ENCODE assay signal across 8 cellular contexts in the genomic region with DNA sequence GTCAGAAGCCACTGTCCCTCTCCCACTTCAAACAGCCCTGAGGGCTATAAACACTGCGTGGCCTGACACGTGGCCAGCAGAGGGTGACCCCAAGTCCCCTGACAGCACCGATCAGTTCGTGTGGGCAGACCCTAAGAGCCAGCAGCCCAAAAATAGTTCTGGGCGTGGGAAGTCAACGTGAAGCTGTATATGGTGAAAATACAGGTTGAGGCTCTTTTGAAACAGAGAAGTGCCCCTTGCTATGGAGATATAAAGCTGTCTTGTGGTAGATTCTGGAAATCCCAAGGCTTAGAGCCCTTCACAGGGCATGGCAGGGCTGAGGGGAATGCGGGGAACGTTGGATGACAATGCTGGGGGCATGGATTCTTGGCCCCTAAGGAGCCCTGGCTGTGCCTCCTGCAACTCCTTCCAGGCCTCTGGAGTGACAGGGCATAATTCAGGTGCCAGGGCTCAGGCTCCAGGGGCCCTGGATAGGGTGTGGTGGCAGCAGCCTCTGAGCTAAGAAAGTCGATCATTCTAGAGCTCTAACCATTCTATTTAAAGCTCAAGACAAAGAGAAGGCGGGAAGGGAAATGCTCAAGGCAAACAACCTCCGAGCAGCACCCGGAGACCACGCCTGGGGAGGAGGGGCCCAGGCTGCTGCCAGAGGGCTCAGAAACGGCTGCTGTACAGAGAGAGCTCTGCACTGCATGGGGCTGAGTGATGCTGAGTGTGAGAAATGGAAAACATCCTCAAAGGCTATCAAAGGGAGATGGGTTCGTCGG.
DNase-seq lines count a peak whose midpoint lies in the region; ATAC-seq and TF ChIP-seq lines count a peak whose summit lies in the region.

No MANE protein-coding gene starts in this region.

- H3F3A ChIP-seq in smooth muscle cell (ENCODE audit: low read depth): no peaks in the 10 kb centered on the region

- peak overlapping the region in 3 of 4 donors; percentile 48 to 69 (median 69) for H3K27ac ChIP-seq in gastroesophageal sphincter
- no peak overlapping the region for H3K27ac ChIP-seq in smooth muscle cell (ENCODE audit: low read depth)

- H3K9ac ChIP-seq in smooth muscle cell (ENCODE audit: low read depth): no peak overlapping the region

- H3K4me1 ChIP-seq in gastroesophageal sphincter (peaks cover 0 to 36% (median 10%) of the 10 kb centered on the region in 3 donors), smooth muscle cell (ENCODE audit: low read depth) (peaks cover 9% of the 10 kb centered on the region)

- peak; percentile 67 to 72 for DNase-seq in NCI-H526 (lab: John Stamatoyannopoulos, UW)
- DNase-seq in activated T-cell treated with anti-CD3 and anti-CD28 coated beads for 1 hour (ENCODE audit: low read depth): peak; percentile 76
- no peak for DNase-seq in smooth muscle cell (lab: John Stamatoyannopoulos, UW; ENCODE audit: unreplicated experiment)
- DNase-seq in dedifferentiated amniotic fluid mesenchymal stem cell (ENCODE audit: extremely low spot score): no peak
- no peak for DNase-seq in OCI-M2 (lab: John Stamatoyannopoulos, UW; ENCODE audit: unreplicated experiment)

- H3K27me3 ChIP-seq in gastroesophageal sphincter (no peaks in the 10 kb centered on the region), smooth muscle cell (ENCODE audit: low read depth) (no peaks in the 10 kb centered on the region)

- no peak overlapping the region for H2AFZ ChIP-seq in smooth muscle cell (ENCODE audit: low read depth)

- TF ChIP-seq EP300 in gastroesophageal sphincter (IDR thresholded peaks at IDR 0.05): no peak

- no peak for TF ChIP-seq CTCF in gastroesophageal sphincter (IDR thresholded peaks at IDR 0.05)
- no peak for TF ChIP-seq CTCF in smooth muscle cell (IDR thresholded peaks at IDR 0.05; ENCODE audit: borderline replicate concordance, insufficient read depth, poor library complexity, severe bottlenecking)

- H3K4me2 ChIP-seq in smooth muscle cell: peak overlapping the region; percentile 59

- in situ Hi-C loops in GM18951 (cut with MboI; ENCODE audit: low sequenced_read_pairs, unreplicated experiment): no loop called here

- H4K20me1 ChIP-seq in smooth muscle cell (ENCODE audit: low read depth): no peaks in the 10 kb centered on the region

- 0 to 3% methylated on average over 3 to 4 of the region's 16 CpGs for WGBS in gastroesophageal sphincter (ENCODE audit: low coverage in 1 of 2), 2 donors
- WGBS in smooth muscle cell (ENCODE audit: low lambda C conversion rate): 47% methylated on average over 16 of the region's 16 CpGs

- ATAC-seq in HG03064 (IDR thresholded peaks at IDR 0.05; ENCODE audit: low read depth, unreplicated experiment) (peak; percentile 85), gastroesophageal sphincter (peak; percentile 77)

- H3K9me3 ChIP-seq in gastroesophageal sphincter (no peaks in the 10 kb centered on the region), smooth muscle cell (replicated peaks; ENCODE audit: low read depth) (no peaks in the 10 kb centered on the region)

- no peaks in the 10 kb centered on the region for H3K36me3 ChIP-seq in gastroesophageal sphincter
- no peaks in the 10 kb centered on the region for H3K36me3 ChIP-seq in smooth muscle cell (ENCODE audit: low read depth)

- TF ChIP-seq POLR2A in GM18951 (IDR thresholded peaks at IDR 0.05; ENCODE audit: extremely low read depth, insufficient read depth, insufficient read length): peak; percentile 31
- TF ChIP-seq POLR2A in gastroesophageal sphincter (IDR thresholded peaks at IDR 0.05): no peak

- no peaks in the 10 kb centered on the region for H3K79me2 ChIP-seq in smooth muscle cell (ENCODE audit: low read depth)

- H3K4me3 ChIP-seq in gastroesophageal sphincter (no peak overlapping the region), smooth muscle cell (no peak overlapping the region)

Comparison
In these comparisons a context has a peak if more than half of its experiments do, and no peak if none do; other contexts are left out.
1. DNase-seq: peak in NCI-H526 (2 of 2) and activated T-cell treated with anti-CD3 and anti-CD28 coated beads for 1 hour (single experiment); none in smooth muscle cell (single experiment), dedifferentiated amniotic fluid mesenchymal stem cell (single experiment) and OCI-M2 (single experiment).